ENCODE assay signal across 14 cellular contexts in the genomic region with DNA sequence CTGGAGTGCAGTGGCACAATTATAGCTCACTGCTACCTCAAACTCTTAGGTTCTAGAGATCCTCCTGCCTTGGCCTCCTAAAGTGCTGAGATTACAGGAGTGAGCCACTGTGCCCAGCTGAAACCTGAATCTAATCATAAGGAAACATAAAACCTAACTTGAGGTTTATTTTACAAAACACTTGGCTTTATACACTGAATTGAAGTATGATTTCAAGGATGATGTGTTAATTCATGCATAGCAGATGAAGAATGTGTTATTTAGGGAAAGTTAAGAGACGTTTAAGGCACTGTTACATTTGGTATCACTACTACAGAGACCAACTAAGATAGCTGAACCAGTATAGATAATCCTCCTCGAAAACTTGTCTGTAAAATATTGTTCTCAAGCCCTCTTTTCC.
"Had no signal": no experiment of that assay in that cellular context is flagged by ENCODE, and none has a peak within 500 bp of the region (broad histone marks: within the 10 kb centered on the region; RNA-seq: fewer than 3 reads in every experiment).

No MANE protein-coding gene starts in this region.

- H3K4me3 Mint-ChIP-seq: activated naive CD4-positive, alpha-beta T cell treated with anti-CD3 and anti-CD28 coated beads, Interleukin-2, amount 10 ng/mL, durations not matched to agents 7 days and 5 days; activated T-helper 1 cell treated with anti-CD3 and anti-CD28 coated beads, Interleukin-12 subunit alpha, Interleukin-12 subunit beta, Interleukin-2, Interleukin-4 antibody, amounts not matched to agents 30 ng/mL and 10 ng/mL and 1 ng/mL, durations not matched to agents 14 hours and 24 hours and 36 hours had no signal

- H3K27me3 ChIP-seq: body of pancreas, gastroesophageal sphincter, right atrium auricular region, transverse colon had no signal

- H3K4me3 ChIP-seq: body of pancreas, coronary artery, gastroesophageal sphincter, right atrium auricular region, skin epidermis, transverse colon had no signal

- ATAC-seq: activated CD4-positive, CD25-positive, alpha-beta regulatory T cell treated with anti-CD3 and anti-CD28 coated beads, Interleukin-2, amount 50 U/mL, for 24 hours; body of pancreas; gastroesophageal sphincter had no signal

- H3K36me3 ChIP-seq: gastroesophageal sphincter, right atrium auricular region, transverse colon had no signal

- H3K9me3 ChIP-seq: body of pancreas, gastroesophageal sphincter, right atrium auricular region, transverse colon had no signal

- H3K27ac Mint-ChIP-seq: activated naive CD4-positive, alpha-beta T cell treated with anti-CD3 and anti-CD28 coated beads, Interleukin-2, amount 10 ng/mL, durations not matched to agents 7 days and 5 days; activated T-helper 1 cell treated with anti-CD3 and anti-CD28 coated beads, Interleukin-12 subunit alpha, Interleukin-12 subunit beta, Interleukin-2, Interleukin-4 antibody, amounts not matched to agents 30 ng/mL and 10 ng/mL and 1 ng/mL, durations not matched to agents 14 hours and 24 hours and 36 hours had no signal

- H3K27me3 Mint-ChIP-seq: activated naive CD4-positive, alpha-beta T cell treated with anti-CD3 and anti-CD28 coated beads, Interleukin-2, amount 10 ng/mL, durations not matched to agents 7 days and 5 days had no signal

- H3K27ac ChIP-seq: body of pancreas, coronary artery, right atrium auricular region, skin epidermis, transverse colon had no signal

- DNase-seq: activated CD4-positive, alpha-beta T cell treated with anti-CD3 and anti-CD28 coated beads, Interleukin-2, amount 50 U/mL, for 48 hours; activated naive CD4-positive, alpha-beta T cell treated with anti-CD3 and anti-CD28 coated beads, Interleukin-2, amount 10 ng/mL, durations not matched to agents 7 days and 5 days; amniotic stem cell; body of pancreas; central memory CD4-positive, alpha-beta T cell; effector CD4-positive, alpha-beta T cell; mesendoderm; transverse colon had no signal
